17 cellular contexts compared by ENCODE assay signal in the genomic region with DNA sequence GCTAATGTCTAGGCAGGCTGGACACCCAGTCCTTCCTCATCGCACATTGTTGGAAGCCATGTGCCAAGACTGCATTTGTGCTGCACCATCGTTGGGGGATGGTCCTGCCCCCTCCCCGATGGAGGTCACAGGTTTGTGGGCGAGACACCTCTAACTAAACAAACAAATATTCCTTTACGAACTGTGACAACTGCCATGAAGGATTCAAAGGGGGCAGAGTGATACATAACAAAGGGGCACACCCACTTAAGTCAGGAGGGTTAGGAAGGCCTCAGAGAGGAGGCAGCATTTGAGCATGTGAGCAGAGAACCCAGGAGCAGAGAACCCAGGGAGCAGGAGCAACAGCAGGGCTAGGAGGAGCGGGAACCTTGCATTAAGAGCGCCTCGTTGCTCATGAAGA. TPM values are rescaled to one million over a fixed set of nuclear protein-coding genes. Genes with fewer than 3 reads are reported as not detected.
DNase-seq lines count a peak whose midpoint lies in the region; ATAC-seq and TF ChIP-seq lines count a peak whose summit lies in the region.
"Had no signal": no experiment of that assay in that cellular context is flagged by ENCODE, and none has a peak within 500 bp of the region (broad histone marks: within the 10 kb centered on the region; RNA-seq: fewer than 3 reads in every experiment).

No MANE protein-coding gene starts in this region.

- no peak for TF ChIP-seq CTCF in left ventricle myocardium inferior (IDR thresholded peaks at IDR 0.05; ENCODE audit: borderline replicate concordance)
- no peak for TF ChIP-seq CTCF in right atrium auricular region (IDR thresholded peaks at IDR 0.05)
- no peak for TF ChIP-seq CTCF in brain (conservative IDR thresholded peaks at IDR 0.05)
- TF ChIP-seq CTCF in nephron (IDR thresholded peaks at IDR 0.05; ENCODE audit: unreplicated experiment in 3 of 3), result no peak
- TF ChIP-seq CTCF in prostate gland (IDR thresholded peaks at IDR 0.05), result no peak
- TF ChIP-seq CTCF in tibial artery (IDR thresholded peaks at IDR 0.05), result no peak

- H3K4me1 ChIP-seq in left ventricle myocardium inferior (peaks cover 32% of the 10 kb centered on the region), right atrium auricular region (peaks cover 0 to 34% of the 10 kb centered on the region in 2 donors), prostate gland (replicated peaks) (peaks cover 9% of the 10 kb centered on the region), tibial artery (no peaks in the 10 kb centered on the region)

- H3K36me3 Mint-ChIP-seq in brain (peaks cover 84% of the 10 kb centered on the region), nephron (ENCODE audit: low read depth) (peaks cover 48% of the 10 kb centered on the region), T-helper 17 cell (ENCODE audit: low read depth) (no peaks in the 10 kb centered on the region)
- H3K36me3 Mint-ChIP-seq: CD8-positive, alpha-beta memory T cell had no signal

- 71% methylated on average over 8 of the region's 8 CpGs for WGBS in prostate gland

- H3K36me3 ChIP-seq in left ventricle myocardium inferior, result peaks cover 8% of the 10 kb centered on the region
- no peaks in the 10 kb centered on the region for H3K36me3 ChIP-seq in right atrium auricular region
- no peaks in the 10 kb centered on the region for H3K36me3 ChIP-seq in prostate gland
- H3K36me3 ChIP-seq in tibial artery, result peaks cover 0 to 14% (median 4%) of the 10 kb centered on the region in 3 donors
- H3K36me3 ChIP-seq: BLaER1 treated with 17β-estradiol and CSF1 and Interleukin-3, amounts not matched to agents 10 nM and 100 nM had no signal

- intact Hi-C loops in left ventricle myocardium inferior (cut with micrococcal nuclease) (no loop called here), prostate gland (cut with DNase I) (no loop called here), tibial artery (cut with DNase I; ENCODE audit: low total_unique reads) (no loop called here)

- TF ChIP-seq POLR2A in prostate gland (IDR thresholded peaks at IDR 0.05), result no peak

- H3K9me3 Mint-ChIP-seq in brain (peaks cover 0 to 3% (median 0%) of the 10 kb centered on the region in 5 experiments), nephron (no peaks in the 10 kb centered on the region)
- H3K9me3 Mint-ChIP-seq: CD8-positive, alpha-beta memory T cell; HFFc6 had no signal

- H3K27me3 Mint-ChIP-seq in brain, result no peaks in the 10 kb centered on the region
- H3K27me3 Mint-ChIP-seq in nephron (ENCODE audit: low read depth), result peaks cover 10% of the 10 kb centered on the region
- H3K27me3 Mint-ChIP-seq in T-helper 17 cell, result no peaks in the 10 kb centered on the region

- peak overlapping the region; percentile 69 to 93 (median 83) for H3K27ac Mint-ChIP-seq in brain
- peak overlapping the region in 2 of 3 experiments; percentile 22 to 92 for H3K27ac Mint-ChIP-seq in nephron
- H3K27ac Mint-ChIP-seq in T-helper 17 cell, result no peak overlapping the region
- H3K27ac Mint-ChIP-seq: HFFc6 had no signal

- peak overlapping the region in 3 of 5 experiments; percentile 1 to 66 (median 9) for H3K4me3 Mint-ChIP-seq in brain
- H3K4me3 Mint-ChIP-seq in nephron, result no peak overlapping the region
- H3K4me3 Mint-ChIP-seq in T-helper 17 cell, result no peak overlapping the region
- H3K4me3 Mint-ChIP-seq: CD8-positive, alpha-beta memory T cell; HFFc6 had no signal

- H3K27ac ChIP-seq in left ventricle myocardium inferior (replicated peaks), result peak overlapping the region; percentile 63
- H3K27ac ChIP-seq in right atrium auricular region, result peak overlapping the region in 1 of 2 donors; percentile 47
- H3K27ac ChIP-seq in prostate gland, result no peak overlapping the region
- no peak overlapping the region for H3K27ac ChIP-seq in tibial artery
- H3K27ac ChIP-seq: BLaER1 treated with 17β-estradiol and CSF1 and Interleukin-3, amounts not matched to agents 10 nM and 100 nM; GM23248 had no signal

- DNase-seq in left ventricle myocardium inferior (no peak), right atrium auricular region (ENCODE audit: low spot score) (no peak), prostate gland (ENCODE audit: low spot score) (no peak), NCI-H69 (lab: John Stamatoyannopoulos, UW) (no peak), tibial artery (no peak), T-helper 17 cell (no peak)
- DNase-seq: CD8-positive, alpha-beta memory T cell; DND-41; GM23248; HFFc6; NCI-H1048; NCI-H1436 treated with DMSO at 0.1 percent for 48 hours; NCI-H2029 treated with DMSO at 0.1 percent for 48 hours; SHP77 treated with DMSO at 0.1 percent for 48 hours had no signal

- no peaks in the 10 kb centered on the region for H3K9me3 ChIP-seq in left ventricle myocardium inferior (replicated peaks)
- no peaks in the 10 kb centered on the region for H3K9me3 ChIP-seq in right atrium auricular region
- no peaks in the 10 kb centered on the region for H3K9me3 ChIP-seq in prostate gland
- no peaks in the 10 kb centered on the region for H3K9me3 ChIP-seq in tibial artery
- no peaks in the 10 kb centered on the region for H3K9me3 ChIP-seq in T-helper 17 cell (ENCODE audit: control insufficient read depth, low read length, poor library complexity, severe bottlenecking)
- H3K9me3 ChIP-seq: BLaER1 treated with 17β-estradiol and CSF1 and Interleukin-3, amounts not matched to agents 10 nM and 100 nM had no signal

- no peak for ATAC-seq in T-helper 17 cell

- H3K4me1 Mint-ChIP-seq in brain (peaks cover 79% of the 10 kb centered on the region), nephron (peaks cover 19% of the 10 kb centered on the region), T-helper 17 cell (peaks cover 7% of the 10 kb centered on the region)
- H3K4me1 Mint-ChIP-seq: CD8-positive, alpha-beta memory T cell had no signal

- no peaks in the 10 kb centered on the region for H3K27me3 ChIP-seq in left ventricle myocardium inferior (ENCODE audit: low read depth)
- H3K27me3 ChIP-seq in right atrium auricular region, result no peaks in the 10 kb centered on the region
- no peaks in the 10 kb centered on the region for H3K27me3 ChIP-seq in prostate gland (replicated peaks; ENCODE audit: insufficient read depth)
- H3K27me3 ChIP-seq in tibial artery, result no peaks in the 10 kb centered on the region
- H3K27me3 ChIP-seq: BLaER1 treated with 17β-estradiol and CSF1 and Interleukin-3, amounts not matched to agents 10 nM and 100 nM had no signal

- H3K4me3 ChIP-seq in left ventricle myocardium inferior, result no peak overlapping the region
- H3K4me3 ChIP-seq in right atrium auricular region, result no peak overlapping the region
- no peak overlapping the region for H3K4me3 ChIP-seq in prostate gland
- H3K4me3 ChIP-seq in tibial artery, result no peak overlapping the region
- H3K4me3 ChIP-seq: BLaER1 treated with 17β-estradiol and CSF1 and Interleukin-3, amounts not matched to agents 10 nM and 100 nM; GM23248 had no signal

RNA-seq across cellular contexts. Expression of a gene that starts 37.1 kb away (rescaled TPM):
- total RNA-seq in left ventricle myocardium inferior (20.2 TPM), right atrium auricular region (10 to 100 TPM; 17.7 to 29.9 TPM), prostate gland (10 to 100 TPM; 54.5 to 70.4 TPM), T-helper 17 cell (1 to 10 TPM; 4.3 to 9.5 TPM)
- polyA plus RNA-seq in brain (ENCODE audit: insufficient read depth, low read depth, low replicate concordance), result 17.8 TPM

Comparison
In these comparisons a context has a peak if more than half of its experiments do, and no peak if none do; other contexts are left out.
1. H3K4me3 Mint-ChIP-seq: peak in brain (3 of 5); none in nephron (0 of 3) and T-helper 17 cell (single experiment).